Comparison of ENCODE assay signal across 15 cellular contexts in genomic region chr1:86975993-86976392, GRCh38.
DNase-seq lines count a peak whose midpoint lies in the region; ATAC-seq and TF ChIP-seq lines count a peak whose summit lies in the region.
"Had no signal": no experiment of that assay in that cellular context is flagged by ENCODE, and none has a peak within 500 bp of the region (broad histone marks: within the 10 kb centered on the region; RNA-seq: fewer than 3 reads in every experiment).

No MANE protein-coding gene starts in this region.

- TF ChIP-seq CTCF in HEK293 (tag by site-specific recombination; IDR thresholded peaks at IDR 0.05) (no peak), OCI-LY7 (conservative IDR thresholded peaks at IDR 0.05; ENCODE audit: low read length) (no peak), osteoblast (IDR thresholded peaks at IDR 0.05; ENCODE audit: extremely low read depth, low read depth, low read length) (no peak)

- no peak for ATAC-seq in HG02938 (IDR thresholded peaks at IDR 0.05; ENCODE audit: unreplicated experiment)
- ATAC-seq: CD8-positive, alpha-beta T cell had no signal

- peaks cover 13% of the 10 kb centered on the region; the same call in 1 of the 2 replicates for H4K20me1 ChIP-seq in OCI-LY7 (ENCODE audit: insufficient read depth, low read length)
- H4K20me1 ChIP-seq in osteoblast (ENCODE audit: insufficient read depth, low read length), result peaks cover 4% of the 10 kb centered on the region

- no peaks in the 10 kb centered on the region for H3K9me2 ChIP-seq in OCI-LY7 (ENCODE audit: insufficient read depth, low read length)

- DNase-seq in OCI-LY7 (ENCODE audit: low spot score) (no peak), hepatic stellate cell (ENCODE audit: low spot score) (peak; percentile 5), osteoblast (ENCODE audit: insufficient read length, low spot score, missing footprints) (no peak), NCI-H1694 (lab: John Stamatoyannopoulos, UW) (no peak), globus pallidus (ENCODE audit: low spot score) (no peak)
- DNase-seq: CD8-positive, alpha-beta T cell; IMR-90; NCI-H1436; NCI-H2171; NCI-H446 treated with DMSO at 0.1 percent for 48 hours; NCI-H774; SHP77; SW 1271 had no signal

- H3K4me3 ChIP-seq in HEK293 (ENCODE audit: low read depth, low read length) (no peak overlapping the region), OCI-LY7 (ENCODE audit: low read depth, low read length, poor library complexity, severe bottlenecking) (no peak overlapping the region), osteoblast (ENCODE audit: insufficient read depth, low read length) (no peak overlapping the region)

- H3K36me3 ChIP-seq in HEK293 (ENCODE audit: control insufficient read depth in 2 of 2, insufficient read depth in 1 of 2, low read length in 2 of 2) (no peaks in the 10 kb centered on the region), OCI-LY7 (ENCODE audit: insufficient read depth, low read length) (peaks cover 45% of the 10 kb centered on the region), osteoblast (ENCODE audit: insufficient read depth, low read length) (no peaks in the 10 kb centered on the region)

- BruUV-seq in OCI-LY7 (replicated peaks; lab: Mats Ljungman, UMichigan), result no TSS peak

- H3K9me3 ChIP-seq in HEK293 (ENCODE audit: control insufficient read depth, insufficient read depth, low read depth, low read length) (no peaks in the 10 kb centered on the region), OCI-LY7 (ENCODE audit: low read length) (peaks cover 11% of the 10 kb centered on the region; the same call in 1 of the 2 replicates), osteoblast (ENCODE audit: low read depth, low read length) (no peaks in the 10 kb centered on the region)

- intact Hi-C loops in OCI-LY7 (cut with micrococcal nuclease; ENCODE audit: unreplicated experiment), result no loop called here

- H2AFZ ChIP-seq in OCI-LY7 (ENCODE audit: low read length) (no peak overlapping the region), osteoblast (ENCODE audit: low read length) (no peak overlapping the region)

- H3K27me3 ChIP-seq in osteoblast (ENCODE audit: insufficient read depth, low read length), result no peaks in the 10 kb centered on the region

- peak overlapping the region; percentile 1 for H3K4me2 ChIP-seq in OCI-LY7 (ENCODE audit: low read length)
- H3K4me2 ChIP-seq in osteoblast (ENCODE audit: insufficient read depth, low read length), result peak overlapping the region; percentile 34

- POLR2A ChIA-PET in HEK293 (lab: Yijun Ruan, JAX), result no interaction called here
- POLR2A ChIA-PET in OCI-LY7 (lab: Charles Lee), result interaction anchor here (0.6 to 2.2 kb wide), 11 partner anchors 8 to 146 kb away, joined by 3 to 13 read pairs (median 4); no protein-coding TSS in a partner anchor

- CTCF ChIA-PET in HEK293 (lab: Yijun Ruan, JAX), result interaction anchor here (0.7 to 1.4 kb wide), 4 partner anchors 10 to 474 kb away, joined by 3 to 5 read pairs (median 4); partner anchors contain the start of gene SH3GLB1
- CTCF ChIA-PET in OCI-LY7 (lab: Charles Lee; ENCODE audit: unreplicated experiment), result no interaction called here

- H3K4me1 ChIP-seq in HEK293 (ENCODE audit: control insufficient read depth, insufficient read depth, low read length) (peaks cover 3% of the 10 kb centered on the region; the same call in 1 of the 2 replicates), OCI-LY7 (ENCODE audit: insufficient read depth, low read length, poor library complexity, severe bottlenecking) (peaks cover 32% of the 10 kb centered on the region), osteoblast (ENCODE audit: insufficient read depth, low read length) (no peaks in the 10 kb centered on the region)

- H3K27ac ChIP-seq in HEK293 (ENCODE audit: extremely low read depth, low read depth, low read length), result no peak overlapping the region
- no peak overlapping the region for H3K27ac ChIP-seq in OCI-LY7 (ENCODE audit: low read depth, low read length, poor library complexity, severe bottlenecking)
- no peak overlapping the region for H3K27ac ChIP-seq in osteoblast (ENCODE audit: low read depth, low read length)

- peaks cover 100% of the 10 kb centered on the region for H3K79me2 ChIP-seq in OCI-LY7 (ENCODE audit: insufficient read depth, low read depth, low read length)
- peaks cover 10% of the 10 kb centered on the region for H3K79me2 ChIP-seq in osteoblast (ENCODE audit: insufficient read depth, low read length)

TF ChIP-seq in HEK293, 187 proteins besides CTCF, POLR2A, EP300 and RAD21:
- TF ChIP-seq, protein P1, sequence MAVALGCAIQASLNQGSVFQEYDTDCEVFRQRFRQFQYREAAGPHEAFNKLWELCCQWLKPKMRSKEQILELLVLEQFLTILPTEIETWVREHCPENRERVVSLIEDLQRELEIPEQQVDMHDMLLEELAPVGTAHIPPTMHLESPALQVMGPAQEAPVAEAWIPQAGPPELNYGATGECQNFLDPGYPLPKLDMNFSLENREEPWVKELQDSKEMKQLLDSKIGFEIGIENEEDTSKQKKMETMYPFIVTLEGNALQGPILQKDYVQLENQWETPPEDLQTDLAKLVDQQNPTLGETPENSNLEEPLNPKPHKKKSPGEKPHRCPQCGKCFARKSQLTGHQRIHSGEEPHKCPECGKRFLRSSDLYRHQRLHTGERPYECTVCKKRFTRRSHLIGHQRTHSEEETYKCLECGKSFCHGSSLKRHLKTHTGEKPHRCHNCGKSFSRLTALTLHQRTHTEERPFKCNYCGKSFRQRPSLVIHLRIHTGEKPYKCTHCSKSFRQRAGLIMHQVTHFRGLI (tag by site-specific recombination; IDR thresholded peaks at IDR 0.05), result no peak
- TF ChIP-seq ZBTB17 (tag by site-specific recombination; IDR thresholded peaks at IDR 0.05), result peak; percentile 21; the same call in 1 of the 2 replicates
